9 cellular contexts compared by ENCODE assay signal in the genomic region with DNA sequence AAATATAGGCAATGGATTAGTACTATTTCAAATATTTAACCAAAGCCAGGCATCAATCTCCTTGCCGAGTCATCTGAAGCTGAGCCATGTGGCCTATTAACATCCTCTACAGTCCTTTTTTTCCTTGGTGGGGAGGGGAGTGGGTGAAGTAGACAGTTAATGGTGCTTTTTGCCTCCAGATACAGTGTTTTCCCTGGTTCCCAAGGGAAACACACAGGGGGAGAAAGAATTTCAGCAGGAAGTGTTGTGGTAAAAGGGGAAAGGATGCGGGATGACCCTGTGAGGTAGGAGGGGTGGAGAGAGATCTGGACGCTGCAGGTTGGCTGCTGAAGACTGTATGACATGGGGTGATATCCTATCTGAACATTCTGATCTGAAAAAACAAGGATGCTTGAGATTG. TPM values are rescaled to one million over a fixed set of nuclear protein-coding genes. Genes with fewer than 3 reads are reported as not detected.
A peak's percentile ranks its signal among the peaks of the same experiment; 100 is the strongest.
DNase-seq lines count a peak whose midpoint lies in the region; ATAC-seq and TF ChIP-seq lines count a peak whose summit lies in the region.
"Had no signal": no experiment of that assay in that cellular context is flagged by ENCODE, and none has a peak within 500 bp of the region (broad histone marks: within the 10 kb centered on the region; RNA-seq: fewer than 3 reads in every experiment).

No MANE protein-coding gene starts in this region.

- TF ChIP-seq RAD21 in SK-N-SH (IDR thresholded peaks at IDR 0.05; ENCODE audit: low read length): no peak

- no peaks in the 10 kb centered on the region for H3K9me2 ChIP-seq in GM23338 (ENCODE audit: insufficient read depth)
- no peaks in the 10 kb centered on the region for H3K9me2 ChIP-seq in SK-N-SH

- no peaks in the 10 kb centered on the region for H3K9me3 ChIP-seq in SK-N-SH
- H3K9me3 ChIP-seq in sigmoid colon: no peaks in the 10 kb centered on the region

- H3K9me3 Mint-ChIP-seq in GM23338: no peaks in the 10 kb centered on the region
- H3K9me3 Mint-ChIP-seq in stimulated activated naive B cell treated with anti-CD40 and anti-IgM and Interleukin-4, amounts not matched to agents 10 μg/mL and 1 μg/mL and 100 μg/mL, for 72 hours: no peaks in the 10 kb centered on the region

- H4K20me1 ChIP-seq in GM23338 (replicated peaks; ENCODE audit: insufficient read depth): no peaks in the 10 kb centered on the region
- no peaks in the 10 kb centered on the region for H4K20me1 ChIP-seq in SK-N-SH (ENCODE audit: insufficient read depth)

- H3K4me1 ChIP-seq in GM23338 (ENCODE audit: insufficient read depth) (peaks cover 22% of the 10 kb centered on the region), SK-N-SH (ENCODE audit: control insufficient read depth in 1 of 2, insufficient read depth in 2 of 2, low read depth in 1 of 2, low read length in 1 of 2) (peaks cover 38 to 79% of the 10 kb centered on the region in 2 experiments), sigmoid colon (peaks cover 0 to 60% (median 51%) of the 10 kb centered on the region in 4 donors)

- POLR2A ChIA-PET in SK-N-SH (lab: Yijun Ruan, JAX): no interaction called here

- intact Hi-C loops in sigmoid colon (cut with DNase I): no loop called here

- CTCF ChIA-PET in SK-N-SH (lab: Yijun Ruan, JAX): interaction anchor here (0.8 to 1.4 kb wide), 4 partner anchors 10 to 164 kb away, joined by 3 to 4 read pairs (median 3); a partner anchor contains a TSS

- H3K79me2 ChIP-seq in GM23338 (replicated peaks; ENCODE audit: insufficient read depth) (0 out of 2 replicates have a peak, but pooled peaks cover 5% of the 10 kb centered on the region), SK-N-SH (ENCODE audit: insufficient read depth) (peaks cover 20% of the 10 kb centered on the region; the same call in 1 of the 2 replicates)

- DNase-seq in GM23338 (ENCODE audit: low spot score) (peak; percentile 52), SK-N-SH (peak; percentile 65), foreskin fibroblast (peak; percentile 67 to 68), sigmoid colon (no peak), NCI-H510A (lab: John Stamatoyannopoulos, UW) (no peak), SIG-M5 treated with dmso at 0.1 percent for 504 hours (lab: John Stamatoyannopoulos, UW; ENCODE audit: unreplicated experiment) (no peak)
- DNase-seq in stimulated activated naive B cell treated with anti-CD40 and anti-IgM and Interleukin-4, amounts not matched to agents 10 μg/mL and 1 μg/mL and 100 μg/mL, for 72 hours: no peak
- DNase-seq: cerebellar nuclear complex had no signal

- peaks cover 15% of the 10 kb centered on the region for H3K4me1 Mint-ChIP-seq in GM23338
- peaks cover 0 to 6% of the 10 kb centered on the region in 2 donors for H3K4me1 Mint-ChIP-seq in stimulated activated naive B cell treated with anti-CD40 and anti-IgM and Interleukin-4, amounts not matched to agents 10 μg/mL and 1 μg/mL and 100 μg/mL, for 72 hours

- peaks cover 18% of the 10 kb centered on the region for H3K36me3 Mint-ChIP-seq in GM23338 (ENCODE audit: low read depth)
- H3K36me3 Mint-ChIP-seq in stimulated activated naive B cell treated with anti-CD40 and anti-IgM and Interleukin-4, amounts not matched to agents 10 μg/mL and 1 μg/mL and 100 μg/mL, for 72 hours: peaks cover 32 to 39% of the 10 kb centered on the region in 2 donors

- no peaks in the 10 kb centered on the region for H3K36me3 ChIP-seq in GM23338 (ENCODE audit: insufficient read depth)
- H3K36me3 ChIP-seq in SK-N-SH (replicated peaks in 1 of 2; ENCODE audit: control insufficient read depth in 1 of 2, insufficient read depth in 2 of 2, low read length in 1 of 2): peaks cover 6 to 7% of the 10 kb centered on the region in 2 experiments
- H3K36me3 ChIP-seq in sigmoid colon: no peaks in the 10 kb centered on the region

- ATAC-seq in GM23338 (peak; percentile 71), GM21825 (IDR thresholded peaks at IDR 0.05; ENCODE audit: unreplicated experiment) (no peak)
- no peak for ATAC-seq in stimulated activated naive B cell treated with anti-CD40 and anti-IgM and Interleukin-4, amounts not matched to agents 10 μg/mL and 1 μg/mL and 100 μg/mL, for 72 hours (replicated peaks)

- H3K4me3 ChIP-seq in GM23338 (no peak overlapping the region), SK-N-SH (ENCODE audit: low read depth in 2 of 2, low read length in 1 of 2) (no peak overlapping the region; a peak in 1 of 4 replicates), foreskin fibroblast (ENCODE audit: low read depth in 1 of 2, low read length in 2 of 2) (no peak overlapping the region), sigmoid colon (no peak overlapping the region)

- H3K27me3 ChIP-seq in GM23338 (ENCODE audit: insufficient read depth) (no peaks in the 10 kb centered on the region), SK-N-SH (ENCODE audit: insufficient read depth) (no peaks in the 10 kb centered on the region), sigmoid colon (no peaks in the 10 kb centered on the region)

- TF ChIP-seq EP300 in SK-N-SH (IDR thresholded peaks at IDR 0.05; ENCODE audit: borderline replicate concordance in 1 of 2, low read depth in 1 of 2, low read length in 1 of 2) (peak in 1 of 2 experiments; percentile 81; a peak in 2 of 4 replicates), sigmoid colon (IDR thresholded peaks at IDR 0.05) (no peak)

- H3K27ac Mint-ChIP-seq in GM23338: peak overlapping the region; percentile 92
- H3K27ac Mint-ChIP-seq in stimulated activated naive B cell treated with anti-CD40 and anti-IgM and Interleukin-4, amounts not matched to agents 10 μg/mL and 1 μg/mL and 100 μg/mL, for 72 hours: no peak overlapping the region

- no peak overlapping the region for H3K4me3 Mint-ChIP-seq in GM23338
- H3K4me3 Mint-ChIP-seq in stimulated activated naive B cell treated with anti-CD40 and anti-IgM and Interleukin-4, amounts not matched to agents 10 μg/mL and 1 μg/mL and 100 μg/mL, for 72 hours: no peak overlapping the region

- H3F3A ChIP-seq in GM23338 (replicated peaks; ENCODE audit: low read depth) (no peaks in the 10 kb centered on the region), SK-N-SH (replicated peaks; ENCODE audit: insufficient read depth) (peaks cover 50% of the 10 kb centered on the region)

- H2AFZ ChIP-seq in GM23338 (no peak overlapping the region), SK-N-SH (ENCODE audit: low read depth) (no peak overlapping the region)

- 0 out of 2 replicates have a peak overlapping the region, but pooled peaks have one; percentile 3 for H3K4me2 ChIP-seq in GM23338
- peak overlapping the region; percentile 48 for H3K4me2 ChIP-seq in SK-N-SH

- H3K27ac ChIP-seq in GM23338 (ENCODE audit: low read depth) (peak overlapping the region; percentile 78), SK-N-SH (ENCODE audit: low read depth in 2 of 2, low read length in 1 of 2) (peak overlapping the region; percentile 93 to 98), sigmoid colon (peak overlapping the region; percentile 55 to 81 (median 70))

- WGBS in SK-N-SH (ENCODE audit: low lambda C conversion rate): 12% methylated on average over 3 of the region's 3 CpGs
- WGBS in sigmoid colon, 2 donors: 62 to 76% methylated on average over 3 of the region's 3 CpGs

- TF ChIP-seq CTCF in GM23338 (conservative IDR thresholded peaks at IDR 0.05; ENCODE audit: low read depth in 2 of 2) (no peak), SK-N-SH (IDR thresholded peaks at IDR 0.05) (no peak), foreskin fibroblast (IDR thresholded peaks at IDR 0.05; ENCODE audit: low read depth, low read length) (no peak), sigmoid colon (IDR thresholded peaks at IDR 0.05) (no peak)

- no peak for TF ChIP-seq POLR2A in sigmoid colon (IDR thresholded peaks at IDR 0.05)

- peak overlapping the region; percentile 49; the same call in 1 of the 2 replicates for H3K9ac ChIP-seq in SK-N-SH

- no peaks in the 10 kb centered on the region for H3K27me3 Mint-ChIP-seq in GM23338 (ENCODE audit: insufficient read depth, low read depth, poor library complexity)
- H3K27me3 Mint-ChIP-seq in stimulated activated naive B cell treated with anti-CD40 and anti-IgM and Interleukin-4, amounts not matched to agents 10 μg/mL and 1 μg/mL and 100 μg/mL, for 72 hours: no peaks in the 10 kb centered on the region

TF ChIP-seq in GM23338, 12 proteins besides CTCF, POLR2A, EP300 and RAD21:
- TF ChIP-seq CREB1 (CRISPR knock-in tag; IDR thresholded peaks at IDR 0.05; ENCODE audit: low read depth) (no peak), ZNF331 (CRISPR knock-in tag; IDR thresholded peaks at IDR 0.05; ENCODE audit: low read depth) (no peak)

TF ChIP-seq in SK-N-SH, 30 proteins besides CTCF, POLR2A, EP300 and RAD21 (continues in another document):
- TF ChIP-seq POLR2AphosphoS5 (IDR thresholded peaks at IDR 0.05; ENCODE audit: low read depth, low read length): peak; percentile 20; the same call in 1 of the 2 replicates
- TF ChIP-seq FOSL2 (IDR thresholded peaks at IDR 0.05; ENCODE audit: borderline replicate concordance, low read depth): peak; percentile 35; the same call in 1 of the 2 replicates
- no peak for TF ChIP-seq NRF1 (IDR thresholded peaks at IDR 0.05; ENCODE audit: low read depth, low read length)
- peak; percentile 25; the same call in 1 of the 2 replicates for TF ChIP-seq JUND (IDR thresholded peaks at IDR 0.05)
- peak; percentile 72; the same call in 1 of the 2 replicates for TF ChIP-seq RFX5 (IDR thresholded peaks at IDR 0.05; ENCODE audit: low read length)
- no peak for TF ChIP-seq FOXM1 (IDR thresholded peaks at IDR 0.05; ENCODE audit: low read depth)
- TF ChIP-seq, protein P1, sequence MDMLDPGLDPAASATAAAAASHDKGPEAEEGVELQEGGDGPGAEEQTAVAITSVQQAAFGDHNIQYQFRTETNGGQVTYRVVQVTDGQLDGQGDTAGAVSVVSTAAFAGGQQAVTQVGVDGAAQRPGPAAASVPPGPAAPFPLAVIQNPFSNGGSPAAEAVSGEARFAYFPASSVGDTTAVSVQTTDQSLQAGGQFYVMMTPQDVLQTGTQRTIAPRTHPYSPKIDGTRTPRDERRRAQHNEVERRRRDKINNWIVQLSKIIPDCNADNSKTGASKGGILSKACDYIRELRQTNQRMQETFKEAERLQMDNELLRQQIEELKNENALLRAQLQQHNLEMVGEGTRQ (IDR thresholded peaks at IDR 0.05; ENCODE audit: borderline replicate concordance, low read depth, low read length): no peak

RNA-seq across cellular contexts. Expression of a gene that starts 9.6 kb away (rescaled TPM):
- not detected in 2 replicates for total RNA-seq in GM23338 (2014; rRNA removed; shearing (Covaris generic))
- polyA plus RNA-seq in GM23338 (2016; fragmentation: Nextera tagmentation; extraction: Ambion mirVana) (0.17 and 0.23 TPM in 2 replicates), SK-N-SH (2012; rRNA removed) (0.07 TPM in 1 of 2 replicates, not detected in the other), sigmoid colon (not detected)
- polyA plus RNA-seq in SK-N-SH (2012; cell fraction: cytosol; rRNA removed): 0.04 and 0.18 TPM in 2 replicates
- 0.06 and 0.39 TPM in 2 replicates for polyA plus RNA-seq in SK-N-SH (2012; cell fraction: nucleus; rRNA removed)
- not detected for total RNA-seq in sigmoid colon

RNA-seq across cellular contexts. Expression of a gene that starts 40.8 kb away (rescaled TPM):
- 37.5 and 51.1 TPM in 2 replicates for total RNA-seq in GM23338 (2014; rRNA removed; shearing (Covaris generic))
- polyA plus RNA-seq in GM23338 (2016; fragmentation: Nextera tagmentation; extraction: Ambion mirVana) (66.9 and 69.6 TPM in 2 replicates), SK-N-SH (2012; rRNA removed) (28.4 and 36.1 TPM in 2 replicates), sigmoid colon (10 to 100 TPM; 10.9 to 15.1 (median 12.6) TPM)
- polyA plus RNA-seq in SK-N-SH (2012; cell fraction: cytosol; rRNA removed): 29.4 and 31.6 TPM in 2 replicates
- 64.7 and 89.2 TPM in 2 replicates for polyA plus RNA-seq in SK-N-SH (2012; cell fraction: nucleus; rRNA removed)
- total RNA-seq in sigmoid colon: 10 to 100 TPM; 10.7 to 22.2 (median 16.8) TPM

Comparison
In these comparisons a context has a peak if more than half of its experiments do, and no peak if none do; other contexts are left out.
1. DNase-seq: peak in GM23338 (single experiment), SK-N-SH (single experiment) and foreskin fibroblast (2 of 2); none in sigmoid colon (single experiment), NCI-H510A (single experiment), SIG-M5 treated with dmso at 0.1 percent for 504 hours (single experiment) and stimulated activated naive B cell treated with anti-CD40 and anti-IgM and Interleukin-4, amounts not matched to agents 10 μg/mL and 1 μg/mL and 100 μg/mL, for 72 hours (single experiment).
2. Peak in every context shown above with its lines, with median percentiles within 50 percentile points of each other: H3K27ac ChIP-seq.